Comparison of ENCODE assay signal across 3 cellular contexts in the genomic region with DNA sequence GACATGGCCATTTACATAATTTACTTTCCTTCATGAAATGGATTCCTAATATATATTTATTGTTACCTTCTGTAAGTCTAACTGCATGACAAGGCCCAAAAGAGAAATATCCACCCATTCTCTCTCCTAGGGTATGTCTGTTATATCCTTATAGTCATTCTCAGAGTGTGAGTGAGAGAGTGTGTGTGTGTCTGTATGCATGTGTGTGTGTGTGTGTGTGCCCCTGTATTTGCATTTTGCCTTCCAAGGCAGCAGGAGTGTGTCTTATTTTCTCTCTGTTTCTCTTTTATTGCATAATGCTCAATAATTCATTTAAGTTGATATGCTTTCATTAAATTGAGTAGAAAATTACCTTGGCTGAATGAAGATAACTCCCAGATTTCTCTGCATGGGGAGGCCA.
TF ChIP-seq lines count a peak whose summit lies in the region.

No MANE protein-coding gene starts in this region.

TF ChIP-seq in SK-N-SH treated with all-trans-retinoic acid at 6 μM for 48 hours, 23 proteins besides CTCF, POLR2A, EP300 and RAD21 (continued from another document):
- TF ChIP-seq, protein P1, sequence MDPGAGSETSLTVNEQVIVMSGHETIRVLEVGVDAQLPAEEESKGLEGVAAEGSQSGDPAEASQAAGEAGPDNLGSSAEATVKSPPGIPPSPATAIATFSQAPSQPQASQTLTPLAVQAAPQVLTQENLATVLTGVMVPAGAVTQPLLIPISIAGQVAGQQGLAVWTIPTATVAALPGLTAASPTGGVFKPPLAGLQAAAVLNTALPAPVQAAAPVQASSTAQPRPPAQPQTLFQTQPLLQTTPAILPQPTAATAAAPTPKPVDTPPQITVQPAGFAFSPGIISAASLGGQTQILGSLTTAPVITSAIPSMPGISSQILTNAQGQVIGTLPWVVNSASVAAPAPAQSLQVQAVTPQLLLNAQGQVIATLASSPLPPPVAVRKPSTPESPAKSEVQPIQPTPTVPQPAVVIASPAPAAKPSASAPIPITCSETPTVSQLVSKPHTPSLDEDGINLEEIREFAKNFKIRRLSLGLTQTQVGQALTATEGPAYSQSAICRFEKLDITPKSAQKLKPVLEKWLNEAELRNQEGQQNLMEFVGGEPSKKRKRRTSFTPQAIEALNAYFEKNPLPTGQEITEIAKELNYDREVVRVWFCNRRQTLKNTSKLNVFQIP (CRISPR knock-in tag; IDR thresholded peaks at IDR 0.05; ENCODE audit: borderline replicate concordance, low read depth) = no peak
- no peak for TF ChIP-seq ISL1 (CRISPR knock-in tag; IDR thresholded peaks at IDR 0.05)

TF ChIP-seq in SK-N-SH, 30 proteins besides CTCF, POLR2A, EP300 and RAD21 (continued from another document):
- TF ChIP-seq, protein P2, sequence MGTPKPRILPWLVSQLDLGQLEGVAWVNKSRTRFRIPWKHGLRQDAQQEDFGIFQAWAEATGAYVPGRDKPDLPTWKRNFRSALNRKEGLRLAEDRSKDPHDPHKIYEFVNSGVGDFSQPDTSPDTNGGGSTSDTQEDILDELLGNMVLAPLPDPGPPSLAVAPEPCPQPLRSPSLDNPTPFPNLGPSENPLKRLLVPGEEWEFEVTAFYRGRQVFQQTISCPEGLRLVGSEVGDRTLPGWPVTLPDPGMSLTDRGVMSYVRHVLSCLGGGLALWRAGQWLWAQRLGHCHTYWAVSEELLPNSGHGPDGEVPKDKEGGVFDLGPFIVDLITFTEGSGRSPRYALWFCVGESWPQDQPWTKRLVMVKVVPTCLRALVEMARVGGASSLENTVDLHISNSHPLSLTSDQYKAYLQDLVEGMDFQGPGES (IDR thresholded peaks at IDR 0.05; ENCODE audit: low read depth, low read length) = no peak
- TF ChIP-seq CHD2 (IDR thresholded peaks at IDR 0.05; ENCODE audit: low read length, partially characterized antibody) (no peak), EZH2phosphoT487 (IDR thresholded peaks at IDR 0.05; ENCODE audit: borderline replicate concordance, low read depth) (no peak)

TF ChIP-seq in neural cell, 6 proteins besides CTCF, POLR2A, EP300 and RAD21 (continued from another document):
- TF ChIP-seq, protein P3, sequence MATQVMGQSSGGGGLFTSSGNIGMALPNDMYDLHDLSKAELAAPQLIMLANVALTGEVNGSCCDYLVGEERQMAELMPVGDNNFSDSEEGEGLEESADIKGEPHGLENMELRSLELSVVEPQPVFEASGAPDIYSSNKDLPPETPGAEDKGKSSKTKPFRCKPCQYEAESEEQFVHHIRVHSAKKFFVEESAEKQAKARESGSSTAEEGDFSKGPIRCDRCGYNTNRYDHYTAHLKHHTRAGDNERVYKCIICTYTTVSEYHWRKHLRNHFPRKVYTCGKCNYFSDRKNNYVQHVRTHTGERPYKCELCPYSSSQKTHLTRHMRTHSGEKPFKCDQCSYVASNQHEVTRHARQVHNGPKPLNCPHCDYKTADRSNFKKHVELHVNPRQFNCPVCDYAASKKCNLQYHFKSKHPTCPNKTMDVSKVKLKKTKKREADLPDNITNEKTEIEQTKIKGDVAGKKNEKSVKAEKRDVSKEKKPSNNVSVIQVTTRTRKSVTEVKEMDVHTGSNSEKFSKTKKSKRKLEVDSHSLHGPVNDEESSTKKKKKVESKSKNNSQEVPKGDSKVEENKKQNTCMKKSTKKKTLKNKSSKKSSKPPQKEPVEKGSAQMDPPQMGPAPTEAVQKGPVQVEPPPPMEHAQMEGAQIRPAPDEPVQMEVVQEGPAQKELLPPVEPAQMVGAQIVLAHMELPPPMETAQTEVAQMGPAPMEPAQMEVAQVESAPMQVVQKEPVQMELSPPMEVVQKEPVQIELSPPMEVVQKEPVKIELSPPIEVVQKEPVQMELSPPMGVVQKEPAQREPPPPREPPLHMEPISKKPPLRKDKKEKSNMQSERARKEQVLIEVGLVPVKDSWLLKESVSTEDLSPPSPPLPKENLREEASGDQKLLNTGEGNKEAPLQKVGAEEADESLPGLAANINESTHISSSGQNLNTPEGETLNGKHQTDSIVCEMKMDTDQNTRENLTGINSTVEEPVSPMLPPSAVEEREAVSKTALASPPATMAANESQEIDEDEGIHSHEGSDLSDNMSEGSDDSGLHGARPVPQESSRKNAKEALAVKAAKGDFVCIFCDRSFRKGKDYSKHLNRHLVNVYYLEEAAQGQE (IDR thresholded peaks at IDR 0.05; ENCODE audit: borderline replicate concordance) = no peak
